27 cellular contexts compared by ENCODE assay signal in the genomic region with DNA sequence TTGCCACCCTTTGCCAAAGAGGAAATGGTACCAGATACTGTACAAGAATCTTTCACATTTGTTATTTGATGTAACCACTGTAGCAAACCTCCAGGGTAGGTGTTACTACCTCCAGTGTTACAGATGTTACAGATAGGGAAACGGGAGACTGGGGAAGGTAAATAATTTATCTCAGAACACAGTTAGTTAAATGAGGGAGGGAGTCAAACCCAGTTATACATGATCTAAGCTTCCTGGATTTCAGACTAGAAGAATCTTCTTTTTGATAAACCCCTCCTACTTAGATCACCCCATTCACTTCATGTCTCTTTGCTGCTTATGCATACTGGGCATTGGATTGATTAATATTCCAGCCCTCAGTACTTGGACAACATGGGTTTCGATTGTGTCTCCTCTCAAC.
"Had no signal": no experiment of that assay in that cellular context is flagged by ENCODE, and none has a peak within 500 bp of the region (broad histone marks: within the 10 kb centered on the region; RNA-seq: fewer than 3 reads in every experiment).

No MANE protein-coding gene starts in this region.

- H3K27me3 ChIP-seq: stomach, suprapubic skin, testis, thyroid gland, tibial artery, tibial nerve, transverse colon, upper lobe of left lung, upper lobe of right lung, uterus, vagina had no signal

- H3K36me3 ChIP-seq: stomach, suprapubic skin, thoracic aorta, thyroid gland, tibial artery, tibial nerve, transverse colon, upper lobe of left lung, upper lobe of right lung, uterus, vagina had no signal

- H3K4me1 ChIP-seq: stomach, suprapubic skin, testis, thyroid gland, transverse colon, upper lobe of left lung, upper lobe of right lung, uterus, vagina had no signal

- ATAC-seq: stimulated activated effector memory CD8-positive, alpha-beta T cell treated with anti-CD3 and anti-CD28 coated beads, Interleukin-12 subunit alpha, Interleukin-12 subunit beta, amount 100 ng/mL, for 72 hours; stimulated activated memory B cell treated with anti-CD40 and anti-IgM and Interleukin-4, amounts not matched to agents 10 μg/mL and 1 μg/mL and 100 μg/mL, for 72 hours; stimulated activated naive B cell treated with anti-CD40 and anti-IgM and Interleukin-4, amounts not matched to agents 10 μg/mL and 1 μg/mL and 100 μg/mL, for 72 hours; stimulated activated naive CD8-positive, alpha-beta T cell treated with anti-CD3 and anti-CD28 coated beads, Interleukin-15, amount 100 ng/mL, for 72 hours; stimulated activated naive CD8-positive, alpha-beta T cell treated with anti-CD3 and anti-CD28 coated beads, Interleukin-15, Interleukin-2, amounts not matched to agents 100 U/mL and 50 U/mL, for 24 hours; upper lobe of right lung had no signal

- H3K27ac ChIP-seq: stomach, suprapubic skin, testis, thoracic aorta, thyroid gland, tibial artery, tibial nerve, transverse colon, upper lobe of left lung, upper lobe of right lung, uterus, vagina had no signal

- H3K4me3 ChIP-seq: stomach, suprapubic skin, testis, thoracic aorta, thyroid gland, tibial artery, tibial nerve, transverse colon, upper lobe of left lung, upper lobe of right lung, uterus, vagina had no signal

- FAIRE-seq: urothelium cell line had no signal

- DNase-seq: stimulated activated CD4-positive, alpha-beta T cell treated with anti-CD3 and anti-CD28 coated beads, Interleukin-2, amount 100 ng/mL, for 48 hours; stimulated activated CD4-positive, alpha-beta T cell treated with anti-CD3 and anti-CD28 coated beads, Interleukin-4, amount 100 ng/mL, for 1 hour; stimulated activated CD4-positive, alpha-beta T cell treated with anti-CD3 and anti-CD28 coated beads, Interleukin-4, amount 100 ng/mL, for 24 hours; stimulated activated CD4-positive, alpha-beta T cell treated with anti-CD3 and anti-CD28 coated beads, Interleukin-4, amount 100 ng/mL, for 4 hours; stimulated activated CD8-positive, alpha-beta memory T cell treated with anti-CD3 and anti-CD28 coated beads, Interleukin-4, amount 100 ng/mL, for 48 hours; stimulated activated naive B cell treated with anti-CD40 and anti-IgM and Interleukin-4, amounts not matched to agents 10 μg/mL and 1 μg/mL and 100 μg/mL, for 72 hours; stimulated activated naive CD4-positive, alpha-beta T cell; stimulated activated naive CD4-positive, alpha-beta T cell treated with Interleukin-2 at 50 U/mL for 16 hours; stimulated activated naive CD8-positive, alpha-beta T cell treated with anti-CD3 and anti-CD28 coated beads, Interleukin-15, amount 100 ng/mL, for 72 hours; stimulated activated naive CD8-positive, alpha-beta T cell treated with anti-CD3 and anti-CD28 coated beads, Interleukin-15, Interleukin-2, amounts not matched to agents 100 U/mL and 50 U/mL, for 24 hours; stomach; substantia nigra; testis; thyroid gland; tibial artery; transverse colon; trophoblast cell; upper lobe of left lung; upper lobe of right lung; uterus had no signal

- H3K9me3 ChIP-seq: stomach, suprapubic skin, testis, thoracic aorta, thyroid gland, transverse colon, upper lobe of left lung, upper lobe of right lung, uterus, vagina had no signal
